Comparison of ENCODE assay signal across 21 cellular contexts in the genomic region with DNA sequence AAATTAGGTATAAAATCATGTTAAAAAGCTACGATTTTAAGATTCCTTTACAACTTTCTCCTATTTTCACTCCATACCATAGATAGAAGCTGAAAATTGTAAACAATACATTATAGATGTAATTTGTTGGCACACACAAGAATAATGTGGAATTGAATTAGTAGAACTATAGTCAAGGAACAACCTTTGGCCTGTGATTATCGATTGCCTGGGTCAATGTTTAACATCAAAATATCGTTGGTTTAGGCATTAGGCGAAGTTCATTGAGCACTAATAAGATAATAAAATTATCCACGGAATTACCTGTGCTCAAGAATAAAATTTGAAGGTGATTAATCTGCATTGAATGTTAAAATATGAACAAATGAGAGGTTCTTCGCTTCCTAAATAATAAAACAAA.
DNase-seq lines count a peak whose midpoint lies in the region; ATAC-seq, FAIRE-seq and TF ChIP-seq lines count a peak whose summit lies in the region.
"Had no signal": no experiment of that assay in that cellular context is flagged by ENCODE, and none has a peak within 500 bp of the region (broad histone marks: within the 10 kb centered on the region; RNA-seq: fewer than 3 reads in every experiment).

No MANE protein-coding gene starts in this region.

- no peak for TF ChIP-seq CTCF in D721Med (IDR thresholded peaks at IDR 0.05; ENCODE audit: insufficient read depth, missing control alignments)
- no peak for TF ChIP-seq CTCF in HepG2 (CRISPR knock-in tag; IDR thresholded peaks at IDR 0.05)
- no peak for TF ChIP-seq CTCF in pancreas (IDR thresholded peaks at IDR 0.05)

- H3K36me3 ChIP-seq in HepG2 (replicated peaks in 1 of 2; ENCODE audit: control insufficient read depth in 1 of 2, insufficient read depth in 2 of 2, low read length in 2 of 2) (no peaks in the 10 kb centered on the region), pancreas (no peaks in the 10 kb centered on the region)

- H3K79me2 ChIP-seq in HepG2 (ENCODE audit: insufficient read depth, low read length), result no peaks in the 10 kb centered on the region

- no peak for TF ChIP-seq POLR2A in HepG2 (IDR thresholded peaks at IDR 0.05; ENCODE audit: insufficient read depth in 1 of 2, low read depth in 2 of 2, low read length in 2 of 2)

- intact Hi-C loops in HepG2 (cut with micrococcal nuclease; ENCODE audit: unreplicated experiment), result no loop called here
- intact Hi-C loops in pancreas (cut with DNase I), result no loop called here

- no peak for TF ChIP-seq RAD21 in HepG2 (CRISPR knock-in tag; IDR thresholded peaks at IDR 0.05)

- no peak overlapping the region for H3K4me2 ChIP-seq in HepG2 (ENCODE audit: low read depth, low read length)
- H3K4me2 ChIP-seq: GM23338 had no signal

- no TSS peak for BruUV-seq in HepG2 (replicated peaks; lab: Mats Ljungman, UMichigan)

- WGBS in HepG2 (ENCODE audit: low lambda C conversion rate), result 1% methylated on average over 6 of the region's 6 CpGs
- 21 to 22% methylated on average over 6 of the region's 6 CpGs for WGBS in pancreas, 2 donors

- no peaks in the 10 kb centered on the region for H4K20me1 ChIP-seq in HepG2 (ENCODE audit: insufficient read depth, low read length)

- in situ Hi-C loops in HepG2 (cut with HindIII; ENCODE audit: extremely low pct_ligation_motif_present, low pct_unique_long_range_greater_than_20kb), result no loop called here

- TF ChIP-seq EP300 in HepG2 (IDR thresholded peaks at IDR 0.05; ENCODE audit: low read depth in 2 of 2, low read length in 2 of 2) (no peak), HepG2 (CRISPR knock-in tag; IDR thresholded peaks at IDR 0.05; ENCODE audit: borderline replicate concordance) (no peak)

- no peak overlapping the region for H3K9ac ChIP-seq in HepG2 (ENCODE audit: insufficient read depth, low read depth, low read length)

- H3K27me3 ChIP-seq in HepG2 (ENCODE audit: control insufficient read depth in 1 of 2, insufficient read depth in 2 of 2, low read length in 2 of 2) (no peaks in the 10 kb centered on the region), pancreas (no peaks in the 10 kb centered on the region)

- FAIRE-seq in D721Med (lab: Jason Lieb, UNC) (peak; percentile 16), HepG2 (lab: Jason Lieb, UNC) (no peak), pancreas (lab: Jason Lieb, UNC) (no peak)
- FAIRE-seq: GM12891, GM19239, H54 had no signal

- POLR2A ChIA-PET in HepG2 (lab: Yijun Ruan, JAX), result no interaction called here

- H3K4me1 ChIP-seq in HepG2 (ENCODE audit: insufficient read depth, low read length), result no peaks in the 10 kb centered on the region
- peaks cover 3 to 12% (median 12%) of the 10 kb centered on the region in 3 donors for H3K4me1 ChIP-seq in pancreas

- H3K4me3 ChIP-seq in HepG2 (replicated peaks in 1 of 3; ENCODE audit: insufficient read depth in 1 of 3, low read depth in 2 of 3, low read length in 3 of 3) (no peak overlapping the region), pancreas (no peak overlapping the region)
- H3K4me3 ChIP-seq: GM23338 had no signal

- DNase-seq in D721Med (ENCODE audit: insufficient read length, low spot score) (no peak), HepG2 (ENCODE audit: low spot score) (no peak), pancreas (peak in 1 of 6 donors; percentile 9), activated T-cell treated with anti-CD3 and anti-CD28 coated beads for 4 hours (no peak), NCI-H748 (lab: John Stamatoyannopoulos, UW; ENCODE audit: unreplicated experiment) (no peak)
- DNase-seq: AML-193; CD4-positive, alpha-beta T cell; DMS 273 treated with DMSO at 0.1 percent for 48 hours; DMS53; DND-41; EL; HFFc6; KG1 had no signal

- H3K27ac ChIP-seq in HepG2 (ENCODE audit: extremely low read length, insufficient read depth, low read length) (no peak overlapping the region), pancreas (no peak overlapping the region)
- H3K27ac ChIP-seq: C4-2B had no signal

- no peak overlapping the region for H2AFZ ChIP-seq in HepG2 (ENCODE audit: low read length)
- H2AFZ ChIP-seq: GM23338 had no signal

- H3K9me3 ChIP-seq in HepG2 (ENCODE audit: low read length) (peaks cover 76% of the 10 kb centered on the region), pancreas (no peaks in the 10 kb centered on the region)

- ATAC-seq in HepG2 (peak; percentile 77), pancreas (peak; percentile 63 to 83 (median 76)), HG02759 (IDR thresholded peaks at IDR 0.05; ENCODE audit: unreplicated experiment) (no peak), GM21423 (IDR thresholded peaks at IDR 0.05; ENCODE audit: unreplicated experiment) (no peak)
- ATAC-seq: GM23338, HCT116 had no signal

- CTCF ChIA-PET in HepG2 (lab: Yijun Ruan, JAX; ENCODE audit: low intra/inter-chr PET ratio, low total read pairs), result no interaction called here

TF ChIP-seq in HepG2, 621 proteins besides CTCF, POLR2A, EP300 and RAD21 (continues in another document):
- TF ChIP-seq SP5 (CRISPR knock-in tag; IDR thresholded peaks at IDR 0.05; ENCODE audit: borderline replicate concordance, low read depth) (no peak), TBL1XR1 (IDR thresholded peaks at IDR 0.05; ENCODE audit: borderline replicate concordance, low read length, partially characterized antibody) (no peak), SMAD1 (CRISPR knock-in tag; IDR thresholded peaks at IDR 0.05; ENCODE audit: borderline replicate concordance, low read depth) (no peak), ZNF557 (CRISPR knock-in tag; IDR thresholded peaks at IDR 0.05) (no peak), ZFY (CRISPR knock-in tag; IDR thresholded peaks at IDR 0.05) (no peak), HNF4A (CRISPR knock-in tag; IDR thresholded peaks at IDR 0.05) (peak; percentile 57), ZNF33A (CRISPR knock-in tag; IDR thresholded peaks at IDR 0.05; ENCODE audit: borderline replicate concordance) (no peak), SOX5 (CRISPR knock-in tag; IDR thresholded peaks at IDR 0.05; ENCODE audit: borderline replicate concordance) (peak; percentile 16; the same call in 1 of the 2 replicates)
- TF ChIP-seq, protein P1, sequence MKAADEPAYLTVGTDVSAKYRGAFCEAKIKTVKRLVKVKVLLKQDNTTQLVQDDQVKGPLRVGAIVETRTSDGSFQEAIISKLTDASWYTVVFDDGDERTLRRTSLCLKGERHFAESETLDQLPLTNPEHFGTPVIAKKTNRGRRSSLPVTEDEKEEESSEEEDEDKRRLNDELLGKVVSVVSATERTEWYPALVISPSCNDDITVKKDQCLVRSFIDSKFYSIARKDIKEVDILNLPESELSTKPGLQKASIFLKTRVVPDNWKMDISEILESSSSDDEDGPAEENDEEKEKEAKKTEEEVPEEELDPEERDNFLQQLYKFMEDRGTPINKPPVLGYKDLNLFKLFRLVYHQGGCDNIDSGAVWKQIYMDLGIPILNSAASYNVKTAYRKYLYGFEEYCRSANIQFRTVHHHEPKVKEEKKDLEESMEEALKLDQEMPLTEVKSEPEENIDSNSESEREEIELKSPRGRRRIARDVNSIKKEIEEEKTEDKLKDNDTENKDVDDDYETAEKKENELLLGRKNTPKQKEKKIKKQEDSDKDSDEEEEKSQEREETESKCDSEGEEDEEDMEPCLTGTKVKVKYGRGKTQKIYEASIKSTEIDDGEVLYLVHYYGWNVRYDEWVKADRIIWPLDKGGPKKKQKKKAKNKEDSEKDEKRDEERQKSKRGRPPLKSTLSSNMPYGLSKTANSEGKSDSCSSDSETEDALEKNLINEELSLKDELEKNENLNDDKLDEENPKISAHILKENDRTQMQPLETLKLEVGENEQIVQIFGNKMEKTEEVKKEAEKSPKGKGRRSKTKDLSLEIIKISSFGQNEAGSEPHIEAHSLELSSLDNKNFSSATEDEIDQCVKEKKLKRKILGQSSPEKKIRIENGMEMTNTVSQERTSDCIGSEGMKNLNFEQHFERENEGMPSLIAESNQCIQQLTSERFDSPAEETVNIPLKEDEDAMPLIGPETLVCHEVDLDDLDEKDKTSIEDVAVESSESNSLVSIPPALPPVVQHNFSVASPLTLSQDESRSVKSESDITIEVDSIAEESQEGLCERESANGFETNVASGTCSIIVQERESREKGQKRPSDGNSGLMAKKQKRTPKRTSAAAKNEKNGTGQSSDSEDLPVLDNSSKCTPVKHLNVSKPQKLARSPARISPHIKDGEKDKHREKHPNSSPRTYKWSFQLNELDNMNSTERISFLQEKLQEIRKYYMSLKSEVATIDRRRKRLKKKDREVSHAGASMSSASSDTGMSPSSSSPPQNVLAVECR (CRISPR knock-in tag; IDR thresholded peaks at IDR 0.05; ENCODE audit: borderline replicate concordance), result no peak
- TF ChIP-seq, protein P2, sequence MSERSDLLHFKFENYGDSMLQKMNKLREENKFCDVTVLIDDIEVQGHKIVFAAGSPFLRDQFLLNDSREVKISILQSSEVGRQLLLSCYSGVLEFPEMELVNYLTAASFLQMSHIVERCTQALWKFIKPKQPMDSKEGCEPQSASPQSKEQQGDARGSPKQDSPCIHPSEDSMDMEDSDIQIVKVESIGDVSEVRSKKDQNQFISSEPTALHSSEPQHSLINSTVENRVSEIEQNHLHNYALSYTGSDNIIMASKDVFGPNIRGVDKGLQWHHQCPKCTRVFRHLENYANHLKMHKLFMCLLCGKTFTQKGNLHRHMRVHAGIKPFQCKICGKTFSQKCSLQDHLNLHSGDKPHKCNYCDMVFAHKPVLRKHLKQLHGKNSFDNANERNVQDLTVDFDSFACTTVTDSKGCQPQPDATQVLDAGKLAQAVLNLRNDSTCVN (CRISPR knock-in tag; IDR thresholded peaks at IDR 0.05; ENCODE audit: borderline replicate concordance), result no peak
- TF ChIP-seq, protein P3, sequence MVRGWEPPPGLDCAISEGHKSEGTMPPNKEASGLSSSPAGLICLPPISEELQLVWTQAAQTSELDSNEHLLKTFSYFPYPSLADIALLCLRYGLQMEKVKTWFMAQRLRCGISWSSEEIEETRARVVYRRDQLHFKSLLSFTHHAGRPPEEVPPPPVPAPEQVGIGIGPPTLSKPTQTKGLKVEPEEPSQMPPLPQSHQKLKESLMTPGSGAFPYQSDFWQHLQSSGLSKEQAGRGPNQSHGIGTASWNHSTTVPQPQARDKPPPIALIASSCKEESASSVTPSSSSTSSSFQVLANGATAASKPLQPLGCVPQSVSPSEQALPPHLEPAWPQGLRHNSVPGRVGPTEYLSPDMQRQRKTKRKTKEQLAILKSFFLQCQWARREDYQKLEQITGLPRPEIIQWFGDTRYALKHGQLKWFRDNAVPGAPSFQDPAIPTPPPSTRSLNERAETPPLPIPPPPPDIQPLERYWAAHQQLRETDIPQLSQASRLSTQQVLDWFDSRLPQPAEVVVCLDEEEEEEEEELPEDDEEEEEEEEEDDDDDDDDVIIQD (CRISPR knock-in tag; IDR thresholded peaks at IDR 0.05; ENCODE audit: low read depth), result peak; percentile 87; the same call in 1 of the 2 replicates

Comparison
In these comparisons a context has a peak if more than half of its experiments do, and no peak if none do; other contexts are left out.
1. ATAC-seq: peak in HepG2 (single experiment) and pancreas (4 of 4); none in HG02759 (single experiment) and GM21423 (single experiment).